Comparison of ENCODE assay signal across 8 cellular contexts in genomic region chr11:59756496-59756840, GRCh38. TPM values are rescaled to one million over a fixed set of nuclear protein-coding genes. Genes with fewer than 3 reads are reported as not detected.
DNase-seq lines count a peak whose midpoint lies in the region; ATAC-seq and TF ChIP-seq lines count a peak whose summit lies in the region.

No MANE protein-coding gene starts in this region.

- ATAC-seq in HG03025 (IDR thresholded peaks at IDR 0.05; ENCODE audit: low FRiP score, unreplicated experiment) (no peak), GM21367 (IDR thresholded peaks at IDR 0.05; ENCODE audit: unreplicated experiment) (no peak), GM21515 (IDR thresholded peaks at IDR 0.05; ENCODE audit: unreplicated experiment) (no peak)

- H3K27ac Mint-ChIP-seq in CD8-positive, alpha-beta memory T cell: peak overlapping the region in 4 of 8 donors; percentile 65 to 89 (median 80)
- peak overlapping the region; percentile 83 for H3K27ac Mint-ChIP-seq in endodermal cell
- H3K27ac Mint-ChIP-seq in neural crest cell (ENCODE audit: unreplicated experiment): no peak overlapping the region

- H3K4me3 ChIP-seq in CD8-positive, alpha-beta memory T cell (ENCODE audit: low read length): peak overlapping the region; percentile 65
- H3K4me3 ChIP-seq in OCI-LY7 (ENCODE audit: low read depth, low read length, poor library complexity, severe bottlenecking): peak overlapping the region; percentile 86
- peak overlapping the region; percentile 93 for H3K4me3 ChIP-seq in endodermal cell (ENCODE audit: low read length)

- BruUV-seq in OCI-LY7 (replicated peaks; lab: Mats Ljungman, UMichigan): TSS peak; percentile 67

- H3K79me2 ChIP-seq in OCI-LY7 (ENCODE audit: insufficient read depth, low read depth, low read length): no peaks in the 10 kb centered on the region

- no peak overlapping the region for H2AFZ ChIP-seq in OCI-LY7 (ENCODE audit: low read length)

- peaks cover 0 to 8% (median 0%) of the 10 kb centered on the region in 3 donors for H3K36me3 Mint-ChIP-seq in CD8-positive, alpha-beta memory T cell
- H3K36me3 Mint-ChIP-seq in endodermal cell (ENCODE audit: low read depth) (peaks cover 21% of the 10 kb centered on the region), neural crest cell (ENCODE audit: low read depth) (no peaks in the 10 kb centered on the region)

- H3K27ac ChIP-seq in CD8-positive, alpha-beta memory T cell (ENCODE audit: low read depth, low read length): no peak overlapping the region
- H3K27ac ChIP-seq in OCI-LY7 (ENCODE audit: low read depth, low read length, poor library complexity, severe bottlenecking) (no peak overlapping the region), endodermal cell (ENCODE audit: low read depth, low read length) (no peak overlapping the region)

- POLR2A ChIA-PET in CD8-positive, alpha-beta memory T cell (lab: Charles Lee): interaction anchor here (0.6 to 2.1 kb wide), 3 partner anchors 53 to 141 kb away, joined by 4 to 14 read pairs (median 6); partner anchors contain the start of genes MRPL16, OSBP and PATL1
- POLR2A ChIA-PET in OCI-LY7 (lab: Charles Lee): interaction anchor here (0.6 to 1.7 kb wide), 3 partner anchors 16 to 45 kb away, joined by 4 to 5 read pairs (median 4); no protein-coding TSS in a partner anchor

- peaks cover 21 to 35% (median 31%) of the 10 kb centered on the region in 3 donors for H3K4me1 Mint-ChIP-seq in CD8-positive, alpha-beta memory T cell
- H3K4me1 Mint-ChIP-seq in endodermal cell (peaks cover 42% of the 10 kb centered on the region), neural crest cell (peaks cover 14% of the 10 kb centered on the region)

- no peak for TF ChIP-seq CTCF in OCI-LY7 (conservative IDR thresholded peaks at IDR 0.05; ENCODE audit: low read length)
- no peak for TF ChIP-seq CTCF in endodermal cell (conservative IDR thresholded peaks at IDR 0.05)
- TF ChIP-seq CTCF in neural crest cell (conservative IDR thresholded peaks at IDR 0.05): no peak

- no peaks in the 10 kb centered on the region for H3K36me3 ChIP-seq in CD8-positive, alpha-beta memory T cell (ENCODE audit: insufficient read depth, low read length)
- H3K36me3 ChIP-seq in OCI-LY7 (ENCODE audit: insufficient read depth, low read length) (no peaks in the 10 kb centered on the region), endodermal cell (ENCODE audit: control insufficient read depth, insufficient read depth, low read length) (peaks cover 22% of the 10 kb centered on the region)

- peaks cover 18% of the 10 kb centered on the region for H3K4me1 ChIP-seq in CD8-positive, alpha-beta memory T cell (ENCODE audit: insufficient read depth, low read length)
- peaks cover 16% of the 10 kb centered on the region for H3K4me1 ChIP-seq in OCI-LY7 (ENCODE audit: insufficient read depth, low read length, poor library complexity, severe bottlenecking)
- H3K4me1 ChIP-seq in endodermal cell (ENCODE audit: control insufficient read depth, insufficient read depth, low read length): peaks cover 11% of the 10 kb centered on the region

- DNase-seq in CD8-positive, alpha-beta memory T cell: no peak
- DNase-seq in OCI-LY7 (ENCODE audit: low spot score) (no peak), endodermal cell (no peak), neural crest cell (ENCODE audit: low read depth, low spot score) (no peak), NCI-H524 treated with DMSO at 0.1 percent for 48 hours (lab: John Stamatoyannopoulos, UW) (no peak)

- intact Hi-C loops in OCI-LY7 (cut with micrococcal nuclease; ENCODE audit: unreplicated experiment): no loop called here

- H3K4me3 Mint-ChIP-seq in CD8-positive, alpha-beta memory T cell: peak overlapping the region; percentile 84 to 94 (median 88)
- H3K4me3 Mint-ChIP-seq in endodermal cell: peak overlapping the region; percentile 97
- H3K4me3 Mint-ChIP-seq in neural crest cell: peak overlapping the region; percentile 94

- no peaks in the 10 kb centered on the region for H3K9me3 Mint-ChIP-seq in CD8-positive, alpha-beta memory T cell
- H3K9me3 Mint-ChIP-seq in endodermal cell (no peaks in the 10 kb centered on the region), neural crest cell (no peaks in the 10 kb centered on the region)

- 61 to 68% methylated on average over 2 to 3 of the region's 3 CpGs for WGBS in endodermal cell (ENCODE audit: insufficient coverage in 1 of 2, insufficient read length in 1 of 2), 2 experiments

- no peaks in the 10 kb centered on the region for H3K9me2 ChIP-seq in OCI-LY7 (ENCODE audit: insufficient read depth, low read length)

- peak overlapping the region; percentile 77 for H3K9ac ChIP-seq in endodermal cell (ENCODE audit: extremely low read depth, low read length, poor library complexity, severe bottlenecking)

- CTCF ChIA-PET in CD8-positive, alpha-beta memory T cell (lab: Charles Lee): interaction anchor here (4.1 to 5.2 kb wide), 3 partner anchors 10 to 53 kb away, joined by 41 to 113 read pairs (median 48); partner anchors contain the start of gene MRPL16
- CTCF ChIA-PET in OCI-LY7 (lab: Charles Lee; ENCODE audit: unreplicated experiment): interaction anchor here (0.9 kb wide), 2 partner anchors 8 to 45 kb away, joined by 3 read pairs; no protein-coding TSS in a partner anchor

- no peaks in the 10 kb centered on the region for H3K9me3 ChIP-seq in CD8-positive, alpha-beta memory T cell (ENCODE audit: low read length)
- H3K9me3 ChIP-seq in OCI-LY7 (ENCODE audit: low read length) (no peaks in the 10 kb centered on the region), endodermal cell (ENCODE audit: control insufficient read depth, low read length) (no peaks in the 10 kb centered on the region)

- H3K4me2 ChIP-seq in OCI-LY7 (ENCODE audit: low read length): peak overlapping the region; percentile 96

- H4K20me1 ChIP-seq in OCI-LY7 (ENCODE audit: insufficient read depth, low read length): no peaks in the 10 kb centered on the region

- H3K27me3 ChIP-seq in CD8-positive, alpha-beta memory T cell (ENCODE audit: insufficient read depth, low read length, poor library complexity, severe bottlenecking): no peaks in the 10 kb centered on the region
- no peaks in the 10 kb centered on the region for H3K27me3 ChIP-seq in endodermal cell (ENCODE audit: control insufficient read depth, insufficient read depth, low read length, poor library complexity, severe bottlenecking)

- H3K27me3 Mint-ChIP-seq in CD8-positive, alpha-beta memory T cell: peaks cover 0 to 3% of the 10 kb centered on the region in 2 donors
- H3K27me3 Mint-ChIP-seq in endodermal cell (ENCODE audit: insufficient read depth) (no peaks in the 10 kb centered on the region), neural crest cell (ENCODE audit: low read depth) (peaks cover 45% of the 10 kb centered on the region)

RNA-seq across cellular contexts. Expression of gene STX3, which starts 1.3 kb away (rescaled TPM):
- total RNA-seq in CD8-positive, alpha-beta memory T cell: 1 to 10 TPM; 5.5 to 6.7 TPM
- polyA plus RNA-seq in CD8-positive, alpha-beta memory T cell: 6.8 TPM
- 20.2 and 27.2 TPM in 2 replicates for total RNA-seq in OCI-LY7 (2014; rRNA removed; shearing (Covaris generic))
- 6.4 and 8.4 TPM in 2 replicates for total RNA-seq in OCI-LY7 (2022)
- 100 to 1,000 TPM; 119 to 160 TPM for total RNA-seq in endodermal cell
- 27.9 TPM for polyA plus RNA-seq in endodermal cell (2013, experiment 1 of 2)
- 23.5 TPM for polyA plus RNA-seq in endodermal cell (2013, experiment 2 of 2)
- total RNA-seq in neural crest cell: 6.5 and 7.0 TPM in 2 replicates

RNA-seq across cellular contexts. Expression of gene OR10V1, which starts 42.8 kb away (rescaled TPM):
- total RNA-seq in CD8-positive, alpha-beta memory T cell: not detected
- polyA plus RNA-seq in CD8-positive, alpha-beta memory T cell: not detected
- not detected in 2 replicates for total RNA-seq in OCI-LY7 (2014; rRNA removed; shearing (Covaris generic))
- total RNA-seq in OCI-LY7 (2022): not detected in 2 replicates
- total RNA-seq in endodermal cell: not detected
- polyA plus RNA-seq in endodermal cell (2013, experiment 1 of 2): not detected
- not detected for polyA plus RNA-seq in endodermal cell (2013, experiment 2 of 2)
- not detected in 2 replicates for total RNA-seq in neural crest cell

RNA-seq across cellular contexts. Expression of gene MRPL16, which starts 54.1 kb away (rescaled TPM):
- total RNA-seq in CD8-positive, alpha-beta memory T cell: 10 to 100 TPM; 83.5 to 84.5 TPM
- polyA plus RNA-seq in CD8-positive, alpha-beta memory T cell: 75.0 TPM
- 133 and 159 TPM in 2 replicates for total RNA-seq in OCI-LY7 (2014; rRNA removed; shearing (Covaris generic))
- 87.5 and 92.2 TPM in 2 replicates for total RNA-seq in OCI-LY7 (2022)
- 10 to 100 TPM; 52.8 to 58.4 TPM for total RNA-seq in endodermal cell
- 48.9 TPM for polyA plus RNA-seq in endodermal cell (2013, experiment 1 of 2)
- 41.5 TPM for polyA plus RNA-seq in endodermal cell (2013, experiment 2 of 2)
- total RNA-seq in neural crest cell: 44.4 and 45.6 TPM in 2 replicates

Comparison
In these comparisons a context has a peak if more than half of its experiments do, and no peak if none do; other contexts are left out.
1. RNA of gene STX3, which starts 1.3 kb away (total RNA-seq): 119 to 160 TPM in endodermal cell; 6.4 to 27.2 TPM in OCI-LY7, 5.5 to 6.7 TPM in CD8-positive, alpha-beta memory T cell and 6.5 to 7.0 TPM in neural crest cell; every median in the first group is over 4 times any median in the second.
2. Peak in every context shown above with its lines, with median percentiles within 50 percentile points of each other: H3K4me3 ChIP-seq and H3K4me3 Mint-ChIP-seq.